ENCODE assay signal across 1 cellular context in genomic region chrX:108036298-108036973, GRCh38.
TF ChIP-seq lines count a peak whose summit lies in the region.

No MANE protein-coding gene starts in this region.

TF ChIP-seq in A549, 52 proteins besides CTCF, POLR2A, EP300 and RAD21 (continued from another document):
- TF ChIP-seq ELK1 (IDR thresholded peaks at IDR 0.05; ENCODE audit: low read depth, low read length): no peak
- no peak for TF ChIP-seq USF2 (IDR thresholded peaks at IDR 0.05)
- no peak for TF ChIP-seq ZNF302 (CRISPR knock-in tag; IDR thresholded peaks at IDR 0.05)
- no peak for TF ChIP-seq TFCP2L1 (CRISPR knock-in tag; IDR thresholded peaks at IDR 0.05)
- TF ChIP-seq NR3C1 (IDR thresholded peaks at IDR 0.05): no peak
- peak; percentile 40; the same call in 1 of the 2 replicates for TF ChIP-seq BHLHE40 (IDR thresholded peaks at IDR 0.05; ENCODE audit: low read depth, low read length)
- TF ChIP-seq MAX (IDR thresholded peaks at IDR 0.05): peak; percentile 69
- no peak for TF ChIP-seq MYC (IDR thresholded peaks at IDR 0.05; ENCODE audit: borderline replicate concordance, low read length)
- TF ChIP-seq E2F6 (IDR thresholded peaks at IDR 0.05; ENCODE audit: borderline replicate concordance, low read depth): no peak
- peak; percentile 90 for TF ChIP-seq JUNB (IDR thresholded peaks at IDR 0.05)
- TF ChIP-seq PBX3 (IDR thresholded peaks at IDR 0.05): no peak
- no peak for TF ChIP-seq NPAS2 (CRISPR knock-in tag; IDR thresholded peaks at IDR 0.05; ENCODE audit: borderline replicate concordance)
- no peak for TF ChIP-seq MAZ (IDR thresholded peaks at IDR 0.05; ENCODE audit: borderline replicate concordance, low read depth, low read length)
- TF ChIP-seq ESRRA (IDR thresholded peaks at IDR 0.05; ENCODE audit: borderline replicate concordance, low read length): no peak
- TF ChIP-seq HOXB13 (CRISPR knock-in tag; IDR thresholded peaks at IDR 0.05; ENCODE audit: low read depth): no peak; the same call in 1 of the 2 replicates
- TF ChIP-seq HDAC2 (IDR thresholded peaks at IDR 0.05): no peak
- peak; percentile 14; the same call in 1 of the 2 replicates for TF ChIP-seq EHF (CRISPR knock-in tag; IDR thresholded peaks at IDR 0.05)
- no peak for TF ChIP-seq HMGXB4 (CRISPR knock-in tag; IDR thresholded peaks at IDR 0.05; ENCODE audit: borderline replicate concordance)
- TF ChIP-seq FOSB (CRISPR knock-in tag; IDR thresholded peaks at IDR 0.05): no peak; the same call in 1 of the 2 replicates
- TF ChIP-seq CHD2 (IDR thresholded peaks at IDR 0.05; ENCODE audit: low read length, partially characterized antibody): no peak
- no peak for TF ChIP-seq KDM5A (IDR thresholded peaks at IDR 0.05)
- 0 out of 2 replicates have a peak, but pooled peaks have one; percentile 63 for TF ChIP-seq HEYL (CRISPR knock-in tag; IDR thresholded peaks at IDR 0.05)
- TF ChIP-seq RARB (CRISPR knock-in tag; IDR thresholded peaks at IDR 0.05): no peak
- TF ChIP-seq SREBF2 (IDR thresholded peaks at IDR 0.05): no peak
- no peak for TF ChIP-seq KDM1A (IDR thresholded peaks at IDR 0.05; ENCODE audit: low read depth)
- no peak for TF ChIP-seq CHD4 (IDR thresholded peaks at IDR 0.05; ENCODE audit: borderline replicate concordance)
- TF ChIP-seq ZSCAN20 (CRISPR knock-in tag; IDR thresholded peaks at IDR 0.05): no peak
- peak; percentile 85 for TF ChIP-seq GATA3 (IDR thresholded peaks at IDR 0.05; ENCODE audit: borderline replicate concordance)
- no peak for TF ChIP-seq FOXS1 (CRISPR knock-in tag; IDR thresholded peaks at IDR 0.05)
- TF ChIP-seq ZC3H11A (IDR thresholded peaks at IDR 0.05): no peak
- no peak for TF ChIP-seq SMC3 (IDR thresholded peaks at IDR 0.05)
- TF ChIP-seq BCL3 (IDR thresholded peaks at IDR 0.05): no peak
- TF ChIP-seq REST (IDR thresholded peaks at IDR 0.05): no peak
- TF ChIP-seq MAFK (IDR thresholded peaks at IDR 0.05; ENCODE audit: partially characterized antibody): peak; percentile 98
- TF ChIP-seq NFE2L2 (conservative IDR thresholded peaks at IDR 0.05; ENCODE audit: low read length): peak; percentile 60
- TF ChIP-seq EHMT2 (IDR thresholded peaks at IDR 0.05; ENCODE audit: low read depth): no peak
- no peak for TF ChIP-seq CBX2 (IDR thresholded peaks at IDR 0.05; ENCODE audit: borderline replicate concordance, low read depth)
- no peak for TF ChIP-seq RFX5 (IDR thresholded peaks at IDR 0.05)
- TF ChIP-seq PHF8 (IDR thresholded peaks at IDR 0.05; ENCODE audit: borderline replicate concordance, low read depth): no peak
- TF ChIP-seq POLR2AphosphoS2 (conservative IDR thresholded peaks at IDR 0.05; ENCODE audit: low read length): no peak
- no peak for TF ChIP-seq ATOH8 (CRISPR knock-in tag; IDR thresholded peaks at IDR 0.05; ENCODE audit: low read depth)
- TF ChIP-seq ZFP36 (IDR thresholded peaks at IDR 0.05; ENCODE audit: borderline replicate concordance, partially characterized antibody): no peak
- no peak; the same call in 1 of the 2 replicates for TF ChIP-seq HES2 (IDR thresholded peaks at IDR 0.05)
- TF ChIP-seq JUN (IDR thresholded peaks at IDR 0.05): peak in 1 of 2 experiments; percentile 62; a peak in 3 of 5 replicates
- no peak for TF ChIP-seq RNF2 (IDR thresholded peaks at IDR 0.05; ENCODE audit: borderline replicate concordance, low read depth)
- TF ChIP-seq FOSL2 (IDR thresholded peaks at IDR 0.05): peak; percentile 75
- TF ChIP-seq FOSL2 (CRISPR knock-in tag; IDR thresholded peaks at IDR 0.05): peak; percentile 98
- TF ChIP-seq HOXA7 (CRISPR knock-in tag; IDR thresholded peaks at IDR 0.05): no peak
